ENCODE assay signal across 10 cellular contexts in the genomic region with DNA sequence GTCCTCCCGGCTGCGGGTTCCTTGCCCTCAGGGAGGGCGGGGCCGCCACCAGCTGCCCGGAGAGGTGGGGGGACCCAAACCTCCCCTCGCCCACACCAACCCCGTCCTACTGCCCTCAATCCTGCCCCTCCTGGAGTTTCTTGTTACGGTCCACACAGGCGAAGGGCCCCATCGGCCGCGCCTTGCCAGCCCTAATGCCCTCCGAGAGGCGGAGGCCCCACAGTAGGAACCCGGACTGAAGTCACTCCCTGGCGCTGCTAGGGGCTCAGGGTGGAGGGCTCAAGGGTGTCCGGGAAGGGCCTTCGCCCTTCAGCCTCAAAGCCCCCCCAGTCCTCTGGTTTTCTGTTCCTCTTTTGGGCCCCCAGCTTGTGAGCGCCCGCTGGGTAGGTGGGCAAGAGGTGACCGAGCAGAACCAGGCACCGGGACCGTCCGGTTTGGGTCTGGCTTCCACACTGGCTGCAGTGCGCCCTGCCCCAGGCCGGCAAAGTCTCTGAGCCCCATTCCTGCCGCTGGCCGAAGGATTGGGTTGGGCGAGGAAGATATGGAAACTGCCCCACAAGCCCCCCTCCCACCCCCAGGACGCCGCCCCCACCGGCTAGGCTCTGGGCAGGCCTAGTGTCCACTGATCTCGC. TPM values are rescaled to one million over a fixed set of nuclear protein-coding genes. Genes with fewer than 3 reads are reported as not detected.
DNase-seq lines count a peak whose midpoint lies in the region; ATAC-seq and TF ChIP-seq lines count a peak whose summit lies in the region.
"Had no signal": no experiment of that assay in that cellular context is flagged by ENCODE, and none has a peak within 500 bp of the region (broad histone marks: within the 10 kb centered on the region; RNA-seq: fewer than 3 reads in every experiment).

No MANE protein-coding gene starts in this region.

- BruUV-seq in Calu3 (replicated peaks; lab: Mats Ljungman, UMichigan) = no TSS peak

- 17 to 18% methylated on average over 33 of the region's 33 CpGs for WGBS in heart right ventricle, 2 donors
- WGBS in psoas muscle, 3 donors = 26 to 33% (median 31%) methylated on average over 30 to 33 of the region's 33 CpGs

- ATAC-seq in heart right ventricle = peak in 7 of 8 donors; percentile 3 to 37 (median 18)
- ATAC-seq in psoas muscle = peak; percentile 10 to 35 (median 20)
- no peak for ATAC-seq in foreskin keratinocyte

- peaks cover 42% of the 10 kb centered on the region for H3K27me3 Mint-ChIP-seq in Calu3 (ENCODE audit: unreplicated experiment)

- intact Hi-C loops in Calu3 (cut with micrococcal nuclease; ENCODE audit: unreplicated experiment) (loop anchor here (2.0 kb wide), 1 partner anchor 27 kb away; no protein-coding TSS in a partner anchor), heart right ventricle (cut with DNase I) (loop anchor here in 7 of 10 donors (1.0 to 10.0 kb wide), 5 partner anchors 27 to 81 kb away; a partner anchor contains a TSS), psoas muscle (cut with DNase I) (loop anchor here (1.0 to 2.0 kb wide), 2 partner anchors 24 to 27 kb away; no protein-coding TSS in a partner anchor)

- H3K27me3 ChIP-seq in SJCRH30 (peaks cover 21% of the 10 kb centered on the region), heart right ventricle (peaks cover 0 to 53% (median 32%) of the 10 kb centered on the region in 7 donors), psoas muscle (ENCODE audit: insufficient read depth in 3 of 3, low read length in 2 of 3) (peaks cover 0 to 6% (median 0%) of the 10 kb centered on the region in 3 donors), foreskin keratinocyte (peaks cover 70% of the 10 kb centered on the region)

- H3K4me1 Mint-ChIP-seq in Calu3 (ENCODE audit: low read depth, unreplicated experiment) = no peaks in the 10 kb centered on the region

- DNase-seq in Calu3 (no peak), SJCRH30 (peak in 1 of 2 experiments; percentile 17), heart right ventricle (peak in 1 of 2 donors; percentile 8), psoas muscle (peak in 1 of 2 donors; percentile 50), foreskin keratinocyte (no peak), DMS114 treated with DMSO at 0.1 percent for 48 hours (lab: John Stamatoyannopoulos, UW; ENCODE audit: unreplicated experiment) (no peak), AML-193 (lab: John Stamatoyannopoulos, UW) (no peak)
- DNase-seq in stimulated activated naive CD4-positive, alpha-beta T cell treated with Interleukin-2 at 50 U/mL for 16 hours (lab: John Stamatoyannopoulos, UW) = no peak
- DNase-seq: effector CD4-positive, alpha-beta T cell had no signal

- H3K4me3 Mint-ChIP-seq in Calu3 (ENCODE audit: low read depth, unreplicated experiment) = peak overlapping the region; percentile 62

- H3K27ac Mint-ChIP-seq in Calu3 (ENCODE audit: unreplicated experiment) = no peak overlapping the region

- H3K4me1 ChIP-seq in SJCRH30 (peaks cover 3% of the 10 kb centered on the region), heart right ventricle (peaks cover 18 to 35% (median 29%) of the 10 kb centered on the region in 9 donors), psoas muscle (peaks cover 25% of the 10 kb centered on the region), foreskin keratinocyte (no peaks in the 10 kb centered on the region)

- H3K4me3 ChIP-seq in SJCRH30 = peak overlapping the region; percentile 44
- peak overlapping the region in 9 of 10 donors; percentile 41 to 55 (median 52) for H3K4me3 ChIP-seq in heart right ventricle
- peak overlapping the region; percentile 63 for H3K4me3 ChIP-seq in psoas muscle

- TF ChIP-seq CTCF in Calu3 (IDR thresholded peaks at IDR 0.05; ENCODE audit: unreplicated experiment) (no peak), heart right ventricle (IDR thresholded peaks at IDR 0.05) (no peak), psoas muscle (IDR thresholded peaks at IDR 0.05) (no peak), foreskin keratinocyte (conservative IDR thresholded peaks at IDR 0.05) (no peak)

- H3K9me3 Mint-ChIP-seq in Calu3 (ENCODE audit: low read depth, unreplicated experiment) = no peaks in the 10 kb centered on the region

- H3K27ac ChIP-seq in SJCRH30 (no peak overlapping the region), heart right ventricle (peak overlapping the region; percentile 65 to 96 (median 82)), psoas muscle (peak overlapping the region; percentile 86), foreskin keratinocyte (no peak overlapping the region)

- CTCF ChIA-PET in Calu3 (lab: Charles Lee) = interaction anchor here (1.0 to 2.1 kb wide), 5 partner anchors 11 to 287 kb away, joined by 4 to 92 read pairs (median 5); a partner anchor contains a TSS

- H3K36me3 Mint-ChIP-seq in Calu3 (ENCODE audit: insufficient read depth, unreplicated experiment) = peaks cover 11% of the 10 kb centered on the region

- no peaks in the 10 kb centered on the region for H3K36me3 ChIP-seq in SJCRH30
- H3K36me3 ChIP-seq in heart right ventricle = no peaks in the 10 kb centered on the region
- no peaks in the 10 kb centered on the region for H3K36me3 ChIP-seq in psoas muscle (ENCODE audit: insufficient read depth in 1 of 2, low read depth in 1 of 2)

- H3K9me3 ChIP-seq in SJCRH30 (replicated peaks) (no peaks in the 10 kb centered on the region), heart right ventricle (no peaks in the 10 kb centered on the region), psoas muscle (no peaks in the 10 kb centered on the region)

RNA-seq across cellular contexts. Expression of a gene that starts 24.5 kb away (rescaled TPM):
- total RNA-seq in Calu3 (2022) (12.1 and 14.0 TPM in 2 replicates), heart right ventricle (10 to 100 TPM; 10.4 to 53.5 (median 22.2) TPM), psoas muscle (10 to 100 TPM in 3 of 4 donors, 1 to 10 TPM in 1; 9.9 to 15.2 (median 14.0) TPM), foreskin keratinocyte (0.71 and 0.88 TPM in 2 replicates)
- 0.71 and 0.83 TPM in 2 replicates for total RNA-seq in SJCRH30 (2014; rRNA removed; shearing (Covaris generic))
- polyA plus RNA-seq in heart right ventricle (1 to 10 TPM; 5.9 to 7.7 TPM), psoas muscle (1 to 10 TPM; 1.0 to 4.4 (median 3.5) TPM), foreskin keratinocyte (0.90 and 1.3 TPM in 2 replicates)
- total RNA-seq: LHCN-M2 had no signal

RNA-seq across cellular contexts. Expression of a gene that starts 37.5 kb away (rescaled TPM):
- not detected in 2 replicates for total RNA-seq in Calu3 (2022)
- total RNA-seq in SJCRH30 (2014; rRNA removed; shearing (Covaris generic)) = not detected in 2 replicates
- not detected for total RNA-seq in heart right ventricle
- not detected for polyA plus RNA-seq in heart right ventricle
- total RNA-seq in psoas muscle = not detected
- polyA plus RNA-seq in psoas muscle = not detected
- total RNA-seq in foreskin keratinocyte = not detected in 2 replicates
- polyA plus RNA-seq in foreskin keratinocyte = not detected in 2 replicates
- total RNA-seq: LHCN-M2 had no signal

RNA-seq across cellular contexts. Expression of a gene that starts 50.5 kb away (rescaled TPM):
- total RNA-seq in Calu3 (2022) = not detected in 2 replicates
- total RNA-seq in SJCRH30 (2014; rRNA removed; shearing (Covaris generic)) = not detected in 2 replicates
- total RNA-seq in heart right ventricle = not detected
- polyA plus RNA-seq in heart right ventricle = under 1 TPM in 1 of 2 donors, not detected in 1; 0.04 TPM
- total RNA-seq in psoas muscle = not detected
- polyA plus RNA-seq in psoas muscle = not detected
- not detected in 2 replicates for total RNA-seq in foreskin keratinocyte
- not detected in 2 replicates for polyA plus RNA-seq in foreskin keratinocyte
- total RNA-seq: LHCN-M2 had no signal

Comparison
In these comparisons a context has a peak if more than half of its experiments do, and no peak if none do; other contexts are left out.
1. H3K27ac ChIP-seq: peak in heart right ventricle (10 of 10) and psoas muscle (single experiment); none in SJCRH30 (single experiment) and foreskin keratinocyte (single experiment).
2. Peak in every context shown above with its lines, with median percentiles within 50 percentile points of each other: H3K4me3 ChIP-seq.